20 cellular contexts compared by ENCODE assay signal in genomic region chr14:75292016-75292646, GRCh38. TPM values are rescaled to one million over a fixed set of nuclear protein-coding genes. Genes with fewer than 3 reads are reported as not detected.
DNase-seq lines count a peak whose midpoint lies in the region; ATAC-seq, FAIRE-seq and TF ChIP-seq lines count a peak whose summit lies in the region.
"Had no signal": no experiment of that assay in that cellular context is flagged by ENCODE, and none has a peak within 500 bp of the region (broad histone marks: within the 10 kb centered on the region; RNA-seq: fewer than 3 reads in every experiment).

No MANE protein-coding gene starts in this region.

- H3K27me3 Mint-ChIP-seq in natural killer cell (ENCODE audit: low read depth in 2 of 2) = peaks cover 8 to 9% of the 10 kb centered on the region in 2 donors
- peaks cover 7 to 9% of the 10 kb centered on the region in 2 donors for H3K27me3 Mint-ChIP-seq in natural killer cell treated with Interleukin-12 subunit alpha and Interleukin-12 subunit beta and Interleukin-15 and Interleukin-18, amount 100 ng/mL, for 72 hours
- H3K27me3 Mint-ChIP-seq in naive thymus-derived CD8-positive, alpha-beta T cell = peaks cover 0 to 3% (median 0%) of the 10 kb centered on the region in 5 donors
- peaks cover 8% of the 10 kb centered on the region for H3K27me3 Mint-ChIP-seq in GM23338 (ENCODE audit: insufficient read depth, low read depth, poor library complexity)

- TF ChIP-seq CTCF in natural killer cell (IDR thresholded peaks at IDR 0.05) (no peak), H1 (IDR thresholded peaks at IDR 0.05; ENCODE audit: control extremely low read depth in 1 of 3, insufficient read depth in 1 of 3, low read depth in 1 of 3, low read length in 3 of 3) (no peak), GM23338 (conservative IDR thresholded peaks at IDR 0.05; ENCODE audit: low read depth in 2 of 2) (no peak)

- H3K27me3 ChIP-seq in H1 (replicated peaks in 1 of 4; ENCODE audit: control insufficient read depth in 3 of 4, extremely low read depth in 1 of 4, insufficient read depth in 3 of 4, low read length in 3 of 4) = no peaks in the 10 kb centered on the region
- H3K27me3 ChIP-seq in effector memory CD4-positive, alpha-beta T cell (replicated peaks; ENCODE audit: control insufficient read depth, insufficient read depth, low read length, poor library complexity, severe bottlenecking) = no peaks in the 10 kb centered on the region
- no peaks in the 10 kb centered on the region for H3K27me3 ChIP-seq in GM23338 (ENCODE audit: insufficient read depth)

- no peaks in the 10 kb centered on the region for H3K9me3 ChIP-seq in H1 (ENCODE audit: insufficient read depth in 2 of 2, low read depth in 1 of 2, low read length in 1 of 2)
- H3K9me3 ChIP-seq in effector memory CD4-positive, alpha-beta T cell (ENCODE audit: control insufficient read depth, low read length) = no peaks in the 10 kb centered on the region
- H3K9me3 ChIP-seq: A549 had no signal

- no peak for FAIRE-seq in H1 (lab: Jason Lieb, UNC)
- FAIRE-seq: A549 had no signal

- H3F3A ChIP-seq in GM23338 (replicated peaks; ENCODE audit: low read depth) = peaks cover 5% of the 10 kb centered on the region; the same call in 1 of the 2 replicates

- H2AFZ ChIP-seq in H1 (ENCODE audit: low read length) (no peak overlapping the region), GM23338 (no peak overlapping the region)
- H2AFZ ChIP-seq: GM23248 had no signal

- TF ChIP-seq RAD21 in H1 (IDR thresholded peaks at IDR 0.05 in 1 of 2, conservative IDR thresholded peaks at IDR 0.05 in 1 of 2; ENCODE audit: low read depth in 2 of 2, low read length in 2 of 2) = no peak

- H3K4ac ChIP-seq in H1 (replicated peaks; ENCODE audit: insufficient read length, low read depth, low read length) = no peak overlapping the region

- H3K4me1 ChIP-seq in H1 (replicated peaks in 1 of 4; ENCODE audit: control insufficient read depth in 3 of 4, insufficient read depth in 4 of 4, low read length in 3 of 4) (peaks cover 3 to 18% (median 12%) of the 10 kb centered on the region in 4 experiments), GM23338 (ENCODE audit: insufficient read depth) (peaks cover 26% of the 10 kb centered on the region)
- peaks cover 20% of the 10 kb centered on the region for H3K4me1 ChIP-seq in effector memory CD4-positive, alpha-beta T cell (ENCODE audit: control insufficient read depth, insufficient read depth, low read length, poor library complexity, severe bottlenecking)

- H3K79me2 ChIP-seq in H1 (ENCODE audit: control insufficient read depth in 1 of 2, insufficient read depth in 2 of 2, low read length in 2 of 2) (no peaks in the 10 kb centered on the region), GM23338 (replicated peaks; ENCODE audit: insufficient read depth) (no peaks in the 10 kb centered on the region)

- H3K56ac ChIP-seq in H1 (replicated peaks; ENCODE audit: insufficient read length, low read depth, low read length) = no peak overlapping the region

- no peak for ATAC-seq in natural killer cell
- no peak for ATAC-seq in natural killer cell treated with Interleukin-12 subunit alpha and Interleukin-12 subunit beta and Interleukin-15 and Interleukin-18, amount 100 ng/mL, for 72 hours
- ATAC-seq in naive thymus-derived CD8-positive, alpha-beta T cell = no peak
- ATAC-seq in GM23338 = no peak
- ATAC-seq: A549 had no signal

- H3K23me2 ChIP-seq in H1 (ENCODE audit: low read depth, low read length) = peaks cover 10% of the 10 kb centered on the region; the same call in 1 of the 2 replicates

- H3K36me3 Mint-ChIP-seq in natural killer cell (no peaks in the 10 kb centered on the region), GM23338 (ENCODE audit: low read depth) (no peaks in the 10 kb centered on the region)
- H3K36me3 Mint-ChIP-seq in natural killer cell treated with Interleukin-12 subunit alpha and Interleukin-12 subunit beta and Interleukin-15 and Interleukin-18, amount 100 ng/mL, for 72 hours = no peaks in the 10 kb centered on the region
- H3K36me3 Mint-ChIP-seq in naive thymus-derived CD8-positive, alpha-beta T cell = no peaks in the 10 kb centered on the region

- H4K20me1 ChIP-seq in H1 (replicated peaks in 1 of 2; ENCODE audit: control insufficient read depth in 1 of 2, insufficient read depth in 2 of 2, low read length in 2 of 2) (no peaks in the 10 kb centered on the region), GM23338 (replicated peaks; ENCODE audit: insufficient read depth) (no peaks in the 10 kb centered on the region)

- H3K27ac Mint-ChIP-seq in natural killer cell = peak overlapping the region; percentile 31 to 42
- no peak overlapping the region for H3K27ac Mint-ChIP-seq in natural killer cell treated with Interleukin-12 subunit alpha and Interleukin-12 subunit beta and Interleukin-15 and Interleukin-18, amount 100 ng/mL, for 72 hours
- peak overlapping the region in 6 of 10 donors; percentile 20 to 98 (median 56) for H3K27ac Mint-ChIP-seq in naive thymus-derived CD8-positive, alpha-beta T cell
- H3K27ac Mint-ChIP-seq in GM23338 = no peak overlapping the region

- H3K4me2 ChIP-seq in H1 (ENCODE audit: insufficient read depth in 1 of 2, low read depth in 2 of 2, low read length in 2 of 2) (no peak overlapping the region), GM23338 (no peak overlapping the region)
- H3K4me2 ChIP-seq: A549 had no signal

- H2AK5ac ChIP-seq in H1 (ENCODE audit: low read depth, low read length) = peak overlapping the region; percentile 69; the same call in 1 of the 2 replicates

- H2BK12ac ChIP-seq in H1 (ENCODE audit: low read depth, low read length) = no peak overlapping the region; the same call in 1 of the 2 replicates

- no peak overlapping the region for H3K4me3 ChIP-seq in H1 (ENCODE audit: extremely low read depth in 1 of 4, insufficient read depth in 2 of 4, low read depth in 3 of 4, low read length in 4 of 4)
- H3K4me3 ChIP-seq in effector memory CD4-positive, alpha-beta T cell (ENCODE audit: insufficient read depth, low read depth, low read length, poor library complexity, severe bottlenecking) = no peak overlapping the region
- H3K4me3 ChIP-seq in GM23338 = no peak overlapping the region
- H3K4me3 ChIP-seq: A549, GM23248 had no signal

- TF ChIP-seq EP300 in H1 (IDR thresholded peaks at IDR 0.05; ENCODE audit: borderline replicate concordance in 1 of 2, low read depth in 2 of 2, low read length in 2 of 2) = no peak

- no peak overlapping the region for H3K9ac ChIP-seq in H1 (replicated peaks in 1 of 4; ENCODE audit: extremely low read depth in 1 of 4, low read depth in 3 of 4, low read length in 3 of 4)
- H3K9ac ChIP-seq: GM23248 had no signal

- H3K9me2 ChIP-seq in GM23338 (ENCODE audit: insufficient read depth) = no peaks in the 10 kb centered on the region

- no peak overlapping the region for H3K27ac ChIP-seq in H1 (ENCODE audit: low read depth, low read length)
- no peak overlapping the region for H3K27ac ChIP-seq in effector memory CD4-positive, alpha-beta T cell (ENCODE audit: insufficient read depth, low read length, poor library complexity, severe bottlenecking)
- no peak overlapping the region for H3K27ac ChIP-seq in GM23338 (ENCODE audit: low read depth)
- H3K27ac ChIP-seq: C4-2B, GM23248 had no signal

- H3K23ac ChIP-seq in H1 (ENCODE audit: insufficient read length) = no peak overlapping the region

- H3K79me1 ChIP-seq in H1 (ENCODE audit: low read depth, low read length) = no peaks in the 10 kb centered on the region

- H4K91ac ChIP-seq in H1 (replicated peaks; ENCODE audit: insufficient read length, low read length) = no peak overlapping the region

- H3K4me3 Mint-ChIP-seq in natural killer cell (no peak overlapping the region), GM23338 (no peak overlapping the region)
- no peak overlapping the region for H3K4me3 Mint-ChIP-seq in natural killer cell treated with Interleukin-12 subunit alpha and Interleukin-12 subunit beta and Interleukin-15 and Interleukin-18, amount 100 ng/mL, for 72 hours
- H3K4me3 Mint-ChIP-seq in naive thymus-derived CD8-positive, alpha-beta T cell = no peak overlapping the region

- H2BK120ac ChIP-seq in H1 (replicated peaks; ENCODE audit: low read depth, low read length) = no peak overlapping the region

- H2BK20ac ChIP-seq in H1 (ENCODE audit: low read length) = no peak overlapping the region

- DNase-seq in natural killer cell (no peak), H1 (ENCODE audit: low read depth in 1 of 2, low spot score in 2 of 2) (no peak), ecto neural progenitor cell (ENCODE audit: low spot score) (no peak), SKM-1 treated with dmso at 0.1 percent for 144 hours (lab: John Stamatoyannopoulos, UW; ENCODE audit: unreplicated experiment) (no peak), GM23338 (ENCODE audit: low spot score) (no peak)
- DNase-seq in natural killer cell treated with Interleukin-12 subunit alpha and Interleukin-12 subunit beta and Interleukin-15 and Interleukin-18, amount 100 ng/mL, for 72 hours (ENCODE audit: low spot score) = no peak
- no peak for DNase-seq in naive thymus-derived CD8-positive, alpha-beta T cell
- no peak for DNase-seq in effector memory CD4-positive, alpha-beta T cell
- DNase-seq: DMS53; GM23248; KBM-7; MV-4-11; NCI-H1417 treated with DMSO at 0.1 percent for 48 hours; NCI-H1930; NCI-H446; NCI-H69; NK-92 treated with Interleukin-12 subunit alpha and Interleukin-12 subunit beta, amount 100 ng/mL, for 24 hours; SHP77 treated with DMSO at 0.1 percent for 48 hours had no signal

- no peak overlapping the region for H3K14ac ChIP-seq in H1 (ENCODE audit: insufficient read length)

- no peak overlapping the region for H2BK15ac ChIP-seq in H1 (ENCODE audit: low read length)

- CTCF ChIA-PET in H1 (lab: Charles Lee; ENCODE audit: partially characterized antibody) = interaction anchor here (0.7 to 3.3 kb wide), 7 partner anchors 9 to 204 kb away, joined by 3 to 9 read pairs (median 4); no protein-coding TSS in a partner anchor

- 72% methylated on average over 11 of the region's 11 CpGs; no CpG with 5 or more reads in 1 of the 2 experiments for WGBS in H1 (ENCODE audit: extremely low coverage in 1 of 2, insufficient coverage in 1 of 2, insufficient read length in 1 of 2, insufficient replicate concordance in 2 of 2, low coverage in 1 of 2, low lambda C conversion rate in 2 of 2, missing lambda C conversion rate in 1 of 2), 2 experiments

- H3K4me1 Mint-ChIP-seq in natural killer cell = peaks cover 11 to 19% of the 10 kb centered on the region in 2 donors
- peaks cover 13 to 14% of the 10 kb centered on the region in 2 donors for H3K4me1 Mint-ChIP-seq in natural killer cell treated with Interleukin-12 subunit alpha and Interleukin-12 subunit beta and Interleukin-15 and Interleukin-18, amount 100 ng/mL, for 72 hours (ENCODE audit: low read depth in 2 of 2)
- H3K4me1 Mint-ChIP-seq in naive thymus-derived CD8-positive, alpha-beta T cell = peaks cover 9 to 26% (median 18%) of the 10 kb centered on the region in 4 donors
- peaks cover 22% of the 10 kb centered on the region for H3K4me1 Mint-ChIP-seq in GM23338

- intact Hi-C loops in natural killer cell (cut with micrococcal nuclease) = loop anchor here (10.0 kb wide), 1 partner anchor 677 kb away; the partner anchor contains the start of gene LTBP2

- POLR2A ChIA-PET in H1 (lab: Charles Lee; ENCODE audit: partially characterized antibody) = interaction anchor here (1.5 to 11.0 kb wide), 4 partner anchors 13 to 47 kb away, joined by 3 to 351 read pairs (median 16); partner anchors contain the start of gene FOS
- POLR2A ChIA-PET in naive thymus-derived CD8-positive, alpha-beta T cell (lab: Charles Lee) = no interaction called here

- H3K18ac ChIP-seq in H1 (ENCODE audit: extremely low read depth, low read length) = no peak overlapping the region

- no peak overlapping the region for H2BK5ac ChIP-seq in H1 (ENCODE audit: low read depth, low read length)

- H4K8ac ChIP-seq in H1 (ENCODE audit: extremely low read depth, insufficient read depth, low read length) = peak overlapping the region; percentile 60

- H3K36me3 ChIP-seq in H1 (ENCODE audit: control insufficient read depth in 2 of 4, insufficient read depth in 4 of 4, low read length in 3 of 4) = no peaks in the 10 kb centered on the region
- H3K36me3 ChIP-seq in effector memory CD4-positive, alpha-beta T cell (ENCODE audit: control insufficient read depth, insufficient read depth, low read length) = no peaks in the 10 kb centered on the region
- H3K36me3 ChIP-seq in GM23338 (ENCODE audit: insufficient read depth) = no peaks in the 10 kb centered on the region

- no peak for TF ChIP-seq POLR2A in H1 (IDR thresholded peaks at IDR 0.05; ENCODE audit: control extremely low read depth in 1 of 2, low read depth in 2 of 2, low read length in 2 of 2)

- H3K9me3 Mint-ChIP-seq in natural killer cell (no peaks in the 10 kb centered on the region), GM23338 (no peaks in the 10 kb centered on the region)
- no peaks in the 10 kb centered on the region for H3K9me3 Mint-ChIP-seq in natural killer cell treated with Interleukin-12 subunit alpha and Interleukin-12 subunit beta and Interleukin-15 and Interleukin-18, amount 100 ng/mL, for 72 hours
- no peaks in the 10 kb centered on the region for H3K9me3 Mint-ChIP-seq in naive thymus-derived CD8-positive, alpha-beta T cell

- no peak overlapping the region for H4K5ac ChIP-seq in H1 (ENCODE audit: insufficient read length, low read depth, low read length)

RNA-seq across cellular contexts. Expression of gene FOS, which starts 13.5 kb away (rescaled TPM):
- 1,000 to 10,000 TPM; 2,527 to 3,257 (median 3,104) TPM for total RNA-seq in natural killer cell
- 10 to 100 TPM; 25.3 to 35.2 TPM for total RNA-seq in natural killer cell treated with Interleukin-12 subunit alpha and Interleukin-12 subunit beta and Interleukin-15 and Interleukin-18, amount 100 ng/mL, for 72 hours
- total RNA-seq in H1 (2021; fragmentation: NEBNext Ultra II Directional; extraction: Animal tissue kit (Norgen Biotek cat#: 25700)) = 51.5 and 51.8 TPM in 2 replicates
- 50.2 and 74.5 TPM in 2 replicates for polyA plus RNA-seq in H1 (2011; rRNA removed)
- 29.8 TPM for polyA plus RNA-seq in H1 (2011; cell fraction: cytosol; rRNA removed)
- polyA plus RNA-seq in H1 (2011; cell fraction: nucleus; rRNA removed) = 236 TPM
- polyA plus RNA-seq in H1 (2012, experiment 1 of 2) = 36.4 to 90.0 TPM (median 56.1 TPM) in 4 replicates
- polyA plus RNA-seq in H1 (2012, experiment 2 of 2) = 60.5 TPM
- 8.6 TPM for polyA plus RNA-seq in H1 (2013, experiment 1 of 2)
- 8.3 TPM for polyA plus RNA-seq in H1 (2013, experiment 2 of 2)
- 35.8 and 91.1 TPM in 2 replicates for polyA minus RNA-seq in H1 (2011; rRNA and poly(A)+ RNA removed)
- 38.5 TPM for polyA minus RNA-seq in H1 (2011; cell fraction: cytosol; rRNA and poly(A)+ RNA removed)
- polyA minus RNA-seq in H1 (2011; cell fraction: nucleus; rRNA and poly(A)+ RNA removed) = 604 TPM
- total RNA-seq in naive thymus-derived CD8-positive, alpha-beta T cell = 1 to 10 TPM; 9.4 to 9.6 TPM
- 100 to 1,000 TPM in 2 of 3 donors, 10 to 100 TPM in 1; 80.3 to 510 (median 252) TPM for polyA plus RNA-seq in naive thymus-derived CD8-positive, alpha-beta T cell
- 39.7 and 47.3 TPM in 2 replicates for total RNA-seq in GM23338 (2014; rRNA removed; shearing (Covaris generic))
- polyA plus RNA-seq in GM23338 (2016; fragmentation: Nextera tagmentation; extraction: Ambion mirVana) = 48.6 and 54.8 TPM in 2 replicates

Comparison
In these comparisons a context has a peak if more than half of its experiments do, and no peak if none do; other contexts are left out.
1. H3K27ac Mint-ChIP-seq: peak in natural killer cell (2 of 2) and naive thymus-derived CD8-positive, alpha-beta T cell (6 of 10); none in natural killer cell treated with Interleukin-12 subunit alpha and Interleukin-12 subunit beta and Interleukin-15 and Interleukin-18, amount 100 ng/mL, for 72 hours (0 of 2) and GM23338 (single experiment).
2. RNA of gene FOS, which starts 13.5 kb away (total RNA-seq): 2,527 to 3,257 TPM in natural killer cell; 51.5 to 51.8 TPM in H1, 39.7 to 47.3 TPM in GM23338, 25.3 to 35.2 TPM in natural killer cell treated with Interleukin-12 subunit alpha and Interleukin-12 subunit beta and Interleukin-15 and Interleukin-18, amount 100 ng/mL, for 72 hours and 9.4 to 9.6 TPM in naive thymus-derived CD8-positive, alpha-beta T cell; every median in the first group is over 10 times any median in the second.